34 cellular contexts compared by ENCODE assay signal in the genomic region with DNA sequence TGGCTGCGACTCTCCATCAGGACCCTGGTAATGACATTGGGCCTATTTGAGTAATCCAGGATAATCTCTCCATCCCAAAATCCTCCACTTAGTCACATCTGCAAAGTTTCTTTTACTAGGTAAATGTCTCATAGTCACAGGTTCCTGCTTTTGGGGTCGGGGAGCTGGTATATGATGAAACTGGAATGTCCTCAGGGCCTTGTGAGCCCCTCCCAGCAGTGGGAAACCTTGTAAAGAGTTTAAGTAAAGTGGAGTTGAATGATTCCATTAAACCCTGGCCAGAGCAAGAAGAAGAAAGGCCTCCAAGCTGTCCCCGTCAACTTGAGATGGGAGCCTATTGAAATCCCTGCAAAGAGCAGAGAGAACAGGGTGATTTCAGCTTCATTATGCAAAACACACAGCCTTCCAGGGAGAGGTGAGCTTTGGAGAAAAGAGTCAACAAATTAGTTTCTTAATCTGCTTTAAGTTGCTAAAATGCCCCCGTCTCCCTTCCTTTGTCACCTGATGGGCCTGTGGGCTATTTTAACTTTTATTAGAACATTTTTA.
"Had no signal": no experiment of that assay in that cellular context is flagged by ENCODE, and none has a peak within 500 bp of the region (broad histone marks: within the 10 kb centered on the region; RNA-seq: fewer than 3 reads in every experiment).

No MANE protein-coding gene starts in this region.

- H3K27ac Mint-ChIP-seq: activated CD4-positive, alpha-beta T cell treated with anti-CD3 and anti-CD28 coated beads for 36 hours; activated CD4-positive, alpha-beta T cell treated with anti-CD3 and anti-CD28 coated beads, Interleukin-2, amount 10 ng/mL, durations not matched to agents 7 days and 5 days; activated CD8-positive, alpha-beta T cell treated with anti-CD3 and anti-CD28 coated beads, Interleukin-2, amount 10 ng/mL, durations not matched to agents 7 days and 5 days; activated naive CD4-positive, alpha-beta T cell treated with anti-CD3 and anti-CD28 coated beads, Interleukin-2, amount 50 U/mL, for 24 hours; activated naive CD8-positive, alpha-beta T cell treated with anti-CD3 and anti-CD28 coated beads, Interleukin-2, amount 10 ng/mL, durations not matched to agents 7 days and 5 days; activated T-cell treated with anti-CD3 and anti-CD28 coated beads, Interleukin-2, amount 50 U/mL, for 24 hours; activated T-helper 2 cell treated with anti-CD3 and anti-CD28 coated beads, Interferon-gamma antibody, Interleukin-2, Interleukin-4, amounts not matched to agents 10 μg/mL and 5 μg/mL and 100 μg/mL, durations not matched to agents 14 hours and 24 hours and 36 hours; T-helper 1 cell treated with Interleukin-12 subunit alpha and Interleukin-12 subunit beta and Interleukin-4 antibody, amounts not matched to agents 30 μg/mL and 1 μg/mL, for 36 hours; T-helper 2 cell treated with Interferon-gamma antibody and Interleukin-4, amounts not matched to agents 5 μg/mL and 100 μg/mL, for 36 hours had no signal

- H3K9me3 Mint-ChIP-seq: activated CD4-positive, alpha-beta T cell treated with anti-CD3 and anti-CD28 coated beads, Interleukin-2, amount 10 ng/mL, durations not matched to agents 7 days and 5 days; activated naive CD4-positive, alpha-beta T cell treated with anti-CD3 and anti-CD28 coated beads, Interleukin-2, amount 50 U/mL, for 24 hours; activated naive CD8-positive, alpha-beta T cell treated with anti-CD3 and anti-CD28 coated beads, Interleukin-2, amount 10 ng/mL, durations not matched to agents 7 days and 5 days; activated T-cell treated with anti-CD3 and anti-CD28 coated beads, Interleukin-2, amount 50 U/mL, for 24 hours; activated T-helper 2 cell treated with anti-CD3 and anti-CD28 coated beads, Interferon-gamma antibody, Interleukin-2, Interleukin-4, amounts not matched to agents 10 μg/mL and 5 μg/mL and 100 μg/mL, durations not matched to agents 14 hours and 24 hours and 36 hours; central memory CD8-positive, alpha-beta T cell; T-helper 1 cell treated with Interleukin-12 subunit alpha and Interleukin-12 subunit beta and Interleukin-4 antibody, amounts not matched to agents 30 μg/mL and 1 μg/mL, for 36 hours; T-helper 2 cell treated with Interferon-gamma antibody and Interleukin-4, amounts not matched to agents 5 μg/mL and 100 μg/mL, for 36 hours had no signal

- DNase-seq: activated CD4-positive, alpha-beta T cell treated with anti-CD3 and anti-CD28 coated beads for 36 hours; activated CD4-positive, alpha-beta T cell treated with anti-CD3 and anti-CD28 coated beads, Interleukin-2, amount 10 ng/mL, durations not matched to agents 7 days and 5 days; activated CD4-positive, alpha-beta T cell treated with anti-CD3 and anti-CD28 coated beads, Interleukin-2, amount 50 U/mL, for 48 hours; activated CD8-positive, alpha-beta T cell treated with anti-CD3 and anti-CD28 coated beads, Interleukin-2, amount 10 ng/mL, durations not matched to agents 7 days and 5 days; activated gamma-delta T cell; activated naive CD4-positive, alpha-beta T cell treated with Interleukin-2 at 50 U/mL for 16 hours; activated naive CD8-positive, alpha-beta T cell treated with anti-CD3 and anti-CD28 coated beads, Interleukin-2, amount 10 ng/mL, durations not matched to agents 7 days and 5 days; activated T-cell treated with anti-CD3 and anti-CD28 coated beads, Interleukin-2, amount 50 U/mL, for 24 hours; amygdala; Kasumi-1; KG1; MG63; NCI-H1092; NCI-H146; NCI-H187; NCI-H2081 treated with DMSO at 0.1 percent for 48 hours; NCI-H226; NCI-H446 treated with DMSO at 0.1 percent for 48 hours; NCI-H526 treated with DMSO at 0.1 percent for 48 hours; NCI-H774; PC-3; Peyer's patch; RPMI8226; SHP77 treated with DMSO at 0.1 percent for 48 hours; SK-N-SH had no signal

- H3K36me3 Mint-ChIP-seq: activated naive CD4-positive, alpha-beta T cell treated with anti-CD3 and anti-CD28 coated beads, Interleukin-2, amount 50 U/mL, for 24 hours; activated naive CD8-positive, alpha-beta T cell treated with anti-CD3 and anti-CD28 coated beads, Interleukin-2, amount 10 ng/mL, durations not matched to agents 7 days and 5 days had no signal

- H3K27me3 Mint-ChIP-seq: activated CD4-positive, alpha-beta T cell treated with anti-CD3 and anti-CD28 coated beads for 36 hours; activated naive CD8-positive, alpha-beta T cell treated with anti-CD3 and anti-CD28 coated beads, Interleukin-2, amount 10 ng/mL, durations not matched to agents 7 days and 5 days had no signal

- H3K4me3 ChIP-seq: ascending aorta, cardiac muscle cell, MG63, Peyer's patch, SJSA1 had no signal

- H3K4me3 Mint-ChIP-seq: activated CD4-positive, alpha-beta T cell treated with anti-CD3 and anti-CD28 coated beads for 36 hours; activated CD4-positive, alpha-beta T cell treated with anti-CD3 and anti-CD28 coated beads, Interleukin-2, amount 10 ng/mL, durations not matched to agents 7 days and 5 days; activated CD8-positive, alpha-beta T cell treated with anti-CD3 and anti-CD28 coated beads, Interleukin-2, amount 10 ng/mL, durations not matched to agents 7 days and 5 days; activated naive CD4-positive, alpha-beta T cell treated with anti-CD3 and anti-CD28 coated beads, Interleukin-2, amount 50 U/mL, for 24 hours; activated naive CD8-positive, alpha-beta T cell treated with anti-CD3 and anti-CD28 coated beads, Interleukin-2, amount 10 ng/mL, durations not matched to agents 7 days and 5 days; activated T-cell treated with anti-CD3 and anti-CD28 coated beads, Interleukin-2, amount 50 U/mL, for 24 hours; central memory CD8-positive, alpha-beta T cell; T-helper 1 cell treated with Interleukin-12 subunit alpha and Interleukin-12 subunit beta and Interleukin-4 antibody, amounts not matched to agents 30 μg/mL and 1 μg/mL, for 36 hours; T-helper 2 cell treated with Interferon-gamma antibody and Interleukin-4, amounts not matched to agents 5 μg/mL and 100 μg/mL, for 36 hours had no signal

- H3K9me3 ChIP-seq: ascending aorta, MG63, Peyer's patch, SJSA1, SK-N-SH had no signal

- H3K27me3 ChIP-seq: ascending aorta, cardiac muscle cell, Peyer's patch had no signal

- H3K36me3 ChIP-seq: ascending aorta, cardiac muscle cell, MG63, Peyer's patch, SJSA1 had no signal

- H3K4me1 ChIP-seq: ascending aorta, Peyer's patch, SJSA1 had no signal

- H3K9ac ChIP-seq: SK-N-SH had no signal

- H3K4me1 Mint-ChIP-seq: activated CD4-positive, alpha-beta T cell treated with anti-CD3 and anti-CD28 coated beads for 36 hours; activated CD4-positive, alpha-beta T cell treated with anti-CD3 and anti-CD28 coated beads, Interleukin-2, amount 10 ng/mL, durations not matched to agents 7 days and 5 days; activated naive CD4-positive, alpha-beta T cell treated with anti-CD3 and anti-CD28 coated beads, Interleukin-2, amount 50 U/mL, for 24 hours; activated naive CD8-positive, alpha-beta T cell treated with anti-CD3 and anti-CD28 coated beads, Interleukin-2, amount 10 ng/mL, durations not matched to agents 7 days and 5 days; central memory CD8-positive, alpha-beta T cell had no signal

- ATAC-seq: activated CD4-positive, alpha-beta T cell treated with anti-CD3 and anti-CD28 coated beads for 36 hours; activated CD4-positive, CD25-positive, alpha-beta regulatory T cell treated with anti-CD3 and anti-CD28 coated beads, Interleukin-2, amount 50 U/mL, for 24 hours; activated CD8-positive, alpha-beta T cell treated with anti-CD3 and anti-CD28 coated beads, Interleukin-2, amount 10 ng/mL, durations not matched to agents 7 days and 5 days; PC-3 had no signal
